In genomic region chrX:56811599-56811998, GRCh38 we compare ENCODE assay signal across 16 cellular contexts.
A peak's percentile ranks its signal among the peaks of the same experiment; 100 is the strongest.
DNase-seq lines count a peak whose midpoint lies in the region; ATAC-seq lines count a peak whose summit lies in the region.
"Had no signal": no experiment of that assay in that cellular context is flagged by ENCODE, and none has a peak within 500 bp of the region (broad histone marks: within the 10 kb centered on the region; RNA-seq: fewer than 3 reads in every experiment).

No MANE protein-coding gene starts in this region.

- H3K27ac Mint-ChIP-seq in activated CD4-positive, alpha-beta T cell treated with anti-CD3 and anti-CD28 coated beads, Interleukin-2, amount 10 ng/mL, durations not matched to agents 7 days and 5 days: peak overlapping the region; percentile 94
- peak overlapping the region in 2 of 3 donors; percentile 48 to 90 for H3K27ac Mint-ChIP-seq in CD4-positive, CD25-positive, alpha-beta regulatory T cell
- H3K27ac Mint-ChIP-seq in T-cell: peak overlapping the region; percentile 82 to 96
- peak overlapping the region in 3 of 6 donors; percentile 28 to 95 (median 57) for H3K27ac Mint-ChIP-seq in naive B cell

- no peaks in the 10 kb centered on the region for H3K9me3 Mint-ChIP-seq in activated CD4-positive, alpha-beta T cell treated with anti-CD3 and anti-CD28 coated beads, Interleukin-2, amount 10 ng/mL, durations not matched to agents 7 days and 5 days
- no peaks in the 10 kb centered on the region for H3K9me3 Mint-ChIP-seq in CD4-positive, CD25-positive, alpha-beta regulatory T cell
- H3K9me3 Mint-ChIP-seq in T-cell: no peaks in the 10 kb centered on the region
- H3K9me3 Mint-ChIP-seq in naive B cell: no peaks in the 10 kb centered on the region
- H3K9me3 Mint-ChIP-seq: IgD-negative memory B cell had no signal

- POLR2A ChIA-PET in activated CD4-positive, alpha-beta T cell treated with anti-CD3 and anti-CD28 coated beads, Interleukin-2, amount 10 ng/mL, durations not matched to agents 7 days and 5 days (lab: Charles Lee): no interaction called here
- POLR2A ChIA-PET in T-cell (lab: Charles Lee): no interaction called here

- no peaks in the 10 kb centered on the region for H3K36me3 ChIP-seq in CD4-positive, CD25-positive, alpha-beta regulatory T cell (ENCODE audit: control insufficient read depth, insufficient read depth, low read length)

- no peak overlapping the region for H3K4me3 ChIP-seq in CD4-positive, CD25-positive, alpha-beta regulatory T cell (ENCODE audit: low read depth, low read length)

- no peaks in the 10 kb centered on the region for H3K27me3 ChIP-seq in CD4-positive, CD25-positive, alpha-beta regulatory T cell (ENCODE audit: control insufficient read depth, insufficient read depth, low read length)

- peaks cover 21% of the 10 kb centered on the region for H3K36me3 Mint-ChIP-seq in activated CD4-positive, alpha-beta T cell treated with anti-CD3 and anti-CD28 coated beads, Interleukin-2, amount 10 ng/mL, durations not matched to agents 7 days and 5 days (ENCODE audit: low read depth)
- H3K36me3 Mint-ChIP-seq in CD4-positive, CD25-positive, alpha-beta regulatory T cell: peaks cover 4% of the 10 kb centered on the region
- H3K36me3 Mint-ChIP-seq in T-cell (peaks cover 20% of the 10 kb centered on the region), naive B cell (no peaks in the 10 kb centered on the region)

- no peak for DNase-seq in activated CD4-positive, alpha-beta T cell treated with anti-CD3 and anti-CD28 coated beads, Interleukin-2, amount 10 ng/mL, durations not matched to agents 7 days and 5 days
- DNase-seq in activated CD4-positive, alpha-beta T cell treated with anti-CD3 and anti-CD28 coated beads for 48 hours: no peak
- DNase-seq in CD4-positive, CD25-positive, alpha-beta regulatory T cell: no peak
- no peak for DNase-seq in T-cell
- no peak for DNase-seq in naive B cell
- DNase-seq in HPDE6-E6E7 (ENCODE audit: extremely low spot score): no peak
- no peak for DNase-seq in kidney tubule cell (ENCODE audit: low spot score)
- DNase-seq: 8988T, C1 segment of cervical spinal cord, H7, NCI-H1105, NCI-H1694, NCI-H2227 treated with DMSO at 0.1 percent for 48 hours, NCI-H524 had no signal

- no peaks in the 10 kb centered on the region for H3K9me3 ChIP-seq in CD4-positive, CD25-positive, alpha-beta regulatory T cell (ENCODE audit: control insufficient read depth in 2 of 2, low read length in 2 of 2)

- H3K4me1 ChIP-seq in CD4-positive, CD25-positive, alpha-beta regulatory T cell (ENCODE audit: control insufficient read depth, insufficient read depth, low read length, poor library complexity, severe bottlenecking): peaks cover 17% of the 10 kb centered on the region

- H3K27ac ChIP-seq in CD4-positive, CD25-positive, alpha-beta regulatory T cell (ENCODE audit: insufficient read depth, low read length, poor library complexity, severe bottlenecking): no peak overlapping the region

- H3K4me3 Mint-ChIP-seq in activated CD4-positive, alpha-beta T cell treated with anti-CD3 and anti-CD28 coated beads, Interleukin-2, amount 10 ng/mL, durations not matched to agents 7 days and 5 days: no peak overlapping the region
- peak overlapping the region in 1 of 4 donors; percentile 76 for H3K4me3 Mint-ChIP-seq in CD4-positive, CD25-positive, alpha-beta regulatory T cell
- no peak overlapping the region for H3K4me3 Mint-ChIP-seq in T-cell
- H3K4me3 Mint-ChIP-seq in naive B cell: peak overlapping the region in 6 of 8 donors; percentile 21 to 91 (median 66)

- H3K27me3 Mint-ChIP-seq in activated CD4-positive, alpha-beta T cell treated with anti-CD3 and anti-CD28 coated beads, Interleukin-2, amount 10 ng/mL, durations not matched to agents 7 days and 5 days: no peaks in the 10 kb centered on the region
- H3K27me3 Mint-ChIP-seq in CD4-positive, CD25-positive, alpha-beta regulatory T cell: no peaks in the 10 kb centered on the region
- H3K27me3 Mint-ChIP-seq in T-cell: no peaks in the 10 kb centered on the region
- no peaks in the 10 kb centered on the region for H3K27me3 Mint-ChIP-seq in naive B cell
- H3K27me3 Mint-ChIP-seq: IgD-negative memory B cell had no signal

- peaks cover 57% of the 10 kb centered on the region for H3K4me1 Mint-ChIP-seq in activated CD4-positive, alpha-beta T cell treated with anti-CD3 and anti-CD28 coated beads, Interleukin-2, amount 10 ng/mL, durations not matched to agents 7 days and 5 days
- peaks cover 18 to 51% (median 34%) of the 10 kb centered on the region in 4 donors for H3K4me1 Mint-ChIP-seq in CD4-positive, CD25-positive, alpha-beta regulatory T cell
- H3K4me1 Mint-ChIP-seq in T-cell (peaks cover 46 to 75% (median 50%) of the 10 kb centered on the region in 3 donors), naive B cell (peaks cover 40 to 73% (median 63%) of the 10 kb centered on the region in 3 donors)

- no peak for ATAC-seq in CD4-positive, CD25-positive, alpha-beta regulatory T cell (ENCODE audit: low read depth in 2 of 2)
- ATAC-seq in T-cell (replicated peaks in 1 of 4) (no peak), naive B cell (ENCODE audit: low read depth in 2 of 2) (no peak), GM21576 (IDR thresholded peaks at IDR 0.05; ENCODE audit: unreplicated experiment) (no peak)

- CTCF ChIA-PET in activated CD4-positive, alpha-beta T cell treated with anti-CD3 and anti-CD28 coated beads, Interleukin-2, amount 10 ng/mL, durations not matched to agents 7 days and 5 days (lab: Charles Lee): interaction anchor here (1.4 kb wide), 1 partner anchor 23 kb away, joined by 3 read pairs; no protein-coding TSS in a partner anchor
- CTCF ChIA-PET in T-cell (lab: Charles Lee): no interaction called here

Comparison
In these comparisons a context has a peak if more than half of its experiments do, and no peak if none do; other contexts are left out.
1. H3K4me3 Mint-ChIP-seq: peak in naive B cell (6 of 8); none in activated CD4-positive, alpha-beta T cell treated with anti-CD3 and anti-CD28 coated beads, Interleukin-2, amount 10 ng/mL, durations not matched to agents 7 days and 5 days (single experiment) and T-cell (0 of 3).